Comparison of ENCODE assay signal across 2 cellular contexts in the genomic region with DNA sequence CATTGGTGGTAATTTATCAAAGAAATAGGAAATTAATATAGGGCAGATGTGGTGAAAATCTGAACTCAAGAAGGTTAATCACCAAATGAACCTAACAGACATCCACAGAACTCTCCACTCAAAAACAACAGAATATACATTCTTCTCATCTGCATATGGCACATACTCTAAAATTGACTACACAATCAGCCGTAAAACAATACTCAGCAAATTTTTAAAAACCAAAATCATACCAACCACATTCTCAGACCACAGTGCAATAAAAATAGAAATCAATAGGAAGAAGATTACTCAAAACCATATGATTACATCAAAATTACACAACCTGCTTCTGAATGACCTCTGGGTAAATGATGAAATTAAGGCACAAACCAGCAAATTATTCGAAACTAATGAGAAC.
A peak's percentile ranks its signal among the peaks of the same experiment; 100 is the strongest.
TF ChIP-seq lines count a peak whose summit lies in the region.

No MANE protein-coding gene starts in this region.

TF ChIP-seq in K562, 482 proteins besides CTCF, POLR2A, EP300 and RAD21 (continued from another document):
- TF ChIP-seq C11orf30 (IDR thresholded peaks at IDR 0.05; ENCODE audit: low read depth) (peak; percentile 60; the same call in 1 of the 2 replicates), MAFG (tag; conservative IDR thresholded peaks at IDR 0.05) (peak; percentile 51)

TF ChIP-seq in SK-N-SH treated with all-trans-retinoic acid at 6 μM for 48 hours, 23 proteins besides CTCF, POLR2A, EP300 and RAD21 (continued from another document):
- TF ChIP-seq POU6F1 (CRISPR knock-in tag; IDR thresholded peaks at IDR 0.05; ENCODE audit: borderline replicate concordance, low read depth): no peak
- TF ChIP-seq ZNF565 (CRISPR knock-in tag; conservative IDR thresholded peaks at IDR 0.05; ENCODE audit: low read depth): no peak
- TF ChIP-seq, protein P1, sequence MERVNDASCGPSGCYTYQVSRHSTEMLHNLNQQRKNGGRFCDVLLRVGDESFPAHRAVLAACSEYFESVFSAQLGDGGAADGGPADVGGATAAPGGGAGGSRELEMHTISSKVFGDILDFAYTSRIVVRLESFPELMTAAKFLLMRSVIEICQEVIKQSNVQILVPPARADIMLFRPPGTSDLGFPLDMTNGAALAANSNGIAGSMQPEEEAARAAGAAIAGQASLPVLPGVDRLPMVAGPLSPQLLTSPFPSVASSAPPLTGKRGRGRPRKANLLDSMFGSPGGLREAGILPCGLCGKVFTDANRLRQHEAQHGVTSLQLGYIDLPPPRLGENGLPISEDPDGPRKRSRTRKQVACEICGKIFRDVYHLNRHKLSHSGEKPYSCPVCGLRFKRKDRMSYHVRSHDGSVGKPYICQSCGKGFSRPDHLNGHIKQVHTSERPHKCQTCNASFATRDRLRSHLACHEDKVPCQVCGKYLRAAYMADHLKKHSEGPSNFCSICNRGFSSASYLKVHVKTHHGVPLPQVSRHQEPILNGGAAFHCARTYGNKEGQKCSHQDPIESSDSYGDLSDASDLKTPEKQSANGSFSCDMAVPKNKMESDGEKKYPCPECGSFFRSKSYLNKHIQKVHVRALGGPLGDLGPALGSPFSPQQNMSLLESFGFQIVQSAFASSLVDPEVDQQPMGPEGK (CRISPR knock-in tag; IDR thresholded peaks at IDR 0.05; ENCODE audit: borderline replicate concordance): no peak
- TF ChIP-seq ARNTL (CRISPR knock-in tag; IDR thresholded peaks at IDR 0.05; ENCODE audit: borderline replicate concordance, low read depth): no peak
- TF ChIP-seq TOX (CRISPR knock-in tag; IDR thresholded peaks at IDR 0.05; ENCODE audit: borderline replicate concordance): no peak
- no peak for TF ChIP-seq ZC3H10 (CRISPR knock-in tag; IDR thresholded peaks at IDR 0.05)
- TF ChIP-seq ZNF8 (CRISPR knock-in tag; IDR thresholded peaks at IDR 0.05): no peak
- TF ChIP-seq, protein P2, sequence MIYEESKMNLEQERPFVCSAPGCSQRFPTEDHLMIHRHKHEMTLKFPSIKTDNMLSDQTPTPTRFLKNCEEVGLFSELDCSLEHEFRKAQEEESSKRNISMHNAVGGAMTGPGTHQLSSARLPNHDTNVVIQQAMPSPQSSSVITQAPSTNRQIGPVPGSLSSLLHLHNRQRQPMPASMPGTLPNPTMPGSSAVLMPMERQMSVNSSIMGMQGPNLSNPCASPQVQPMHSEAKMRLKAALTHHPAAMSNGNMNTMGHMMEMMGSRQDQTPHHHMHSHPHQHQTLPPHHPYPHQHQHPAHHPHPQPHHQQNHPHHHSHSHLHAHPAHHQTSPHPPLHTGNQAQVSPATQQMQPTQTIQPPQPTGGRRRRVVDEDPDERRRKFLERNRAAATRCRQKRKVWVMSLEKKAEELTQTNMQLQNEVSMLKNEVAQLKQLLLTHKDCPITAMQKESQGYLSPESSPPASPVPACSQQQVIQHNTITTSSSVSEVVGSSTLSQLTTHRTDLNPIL (CRISPR knock-in tag; IDR thresholded peaks at IDR 0.05; ENCODE audit: low read depth): no peak
- TF ChIP-seq BACH2 (CRISPR knock-in tag; IDR thresholded peaks at IDR 0.05; ENCODE audit: borderline replicate concordance): no peak
- no peak for TF ChIP-seq ZNF70 (CRISPR knock-in tag; IDR thresholded peaks at IDR 0.05)
- no peak for TF ChIP-seq PPARA (CRISPR knock-in tag; IDR thresholded peaks at IDR 0.05; ENCODE audit: borderline replicate concordance)
